Comparison of ENCODE assay signal across 1 cellular context in the genomic region with DNA sequence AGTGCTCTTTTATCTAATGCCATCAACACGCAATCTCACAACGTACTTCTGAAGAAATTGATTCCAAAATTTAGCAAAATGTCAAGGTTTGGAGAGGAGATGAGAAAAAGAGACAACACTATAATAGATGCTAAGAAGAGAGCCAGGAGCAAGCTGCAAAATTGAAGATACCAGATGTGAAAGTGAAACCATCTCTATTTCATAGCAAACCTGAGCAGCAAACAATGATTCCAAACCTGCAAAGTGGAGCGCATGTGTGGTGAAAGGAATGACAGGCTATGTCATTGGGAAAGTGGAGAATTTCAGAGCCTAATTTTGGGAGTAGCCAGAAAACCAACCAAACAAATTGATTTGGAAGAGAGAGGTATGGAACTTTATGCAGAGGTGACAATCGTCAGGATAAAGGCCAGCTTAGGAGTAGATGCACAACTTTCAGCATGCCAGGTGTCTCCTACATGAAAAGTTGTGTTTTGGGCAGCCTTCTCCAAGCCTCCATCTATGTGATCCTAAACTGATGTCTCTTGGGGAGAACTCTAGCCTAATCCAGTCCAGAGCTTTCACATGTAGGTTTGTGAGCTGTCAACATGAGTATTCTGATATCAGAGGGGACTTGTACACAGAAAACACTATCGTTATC.
TF ChIP-seq lines count a peak whose summit lies in the region.

No MANE protein-coding gene starts in this region.

TF ChIP-seq in HepG2, 621 proteins besides CTCF, POLR2A, EP300 and RAD21:
- TF ChIP-seq, protein P1, sequence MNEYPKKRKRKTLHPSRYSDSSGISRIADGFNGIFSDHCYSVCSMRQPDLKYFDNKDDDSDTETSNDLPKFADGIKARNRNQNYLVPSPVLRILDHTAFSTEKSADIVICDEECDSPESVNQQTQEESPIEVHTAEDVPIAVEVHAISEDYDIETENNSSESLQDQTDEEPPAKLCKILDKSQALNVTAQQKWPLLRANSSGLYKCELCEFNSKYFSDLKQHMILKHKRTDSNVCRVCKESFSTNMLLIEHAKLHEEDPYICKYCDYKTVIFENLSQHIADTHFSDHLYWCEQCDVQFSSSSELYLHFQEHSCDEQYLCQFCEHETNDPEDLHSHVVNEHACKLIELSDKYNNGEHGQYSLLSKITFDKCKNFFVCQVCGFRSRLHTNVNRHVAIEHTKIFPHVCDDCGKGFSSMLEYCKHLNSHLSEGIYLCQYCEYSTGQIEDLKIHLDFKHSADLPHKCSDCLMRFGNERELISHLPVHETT (CRISPR knock-in tag; conservative IDR thresholded peaks at IDR 0.05), result no peak
- TF ChIP-seq PLRG1 (conservative IDR thresholded peaks at IDR 0.05), result no peak
- TF ChIP-seq, protein P2, sequence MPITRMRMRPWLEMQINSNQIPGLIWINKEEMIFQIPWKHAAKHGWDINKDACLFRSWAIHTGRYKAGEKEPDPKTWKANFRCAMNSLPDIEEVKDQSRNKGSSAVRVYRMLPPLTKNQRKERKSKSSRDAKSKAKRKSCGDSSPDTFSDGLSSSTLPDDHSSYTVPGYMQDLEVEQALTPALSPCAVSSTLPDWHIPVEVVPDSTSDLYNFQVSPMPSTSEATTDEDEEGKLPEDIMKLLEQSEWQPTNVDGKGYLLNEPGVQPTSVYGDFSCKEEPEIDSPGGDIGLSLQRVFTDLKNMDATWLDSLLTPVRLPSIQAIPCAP (CRISPR knock-in tag; IDR thresholded peaks at IDR 0.05; ENCODE audit: low read depth), result no peak
- TF ChIP-seq, protein P3, sequence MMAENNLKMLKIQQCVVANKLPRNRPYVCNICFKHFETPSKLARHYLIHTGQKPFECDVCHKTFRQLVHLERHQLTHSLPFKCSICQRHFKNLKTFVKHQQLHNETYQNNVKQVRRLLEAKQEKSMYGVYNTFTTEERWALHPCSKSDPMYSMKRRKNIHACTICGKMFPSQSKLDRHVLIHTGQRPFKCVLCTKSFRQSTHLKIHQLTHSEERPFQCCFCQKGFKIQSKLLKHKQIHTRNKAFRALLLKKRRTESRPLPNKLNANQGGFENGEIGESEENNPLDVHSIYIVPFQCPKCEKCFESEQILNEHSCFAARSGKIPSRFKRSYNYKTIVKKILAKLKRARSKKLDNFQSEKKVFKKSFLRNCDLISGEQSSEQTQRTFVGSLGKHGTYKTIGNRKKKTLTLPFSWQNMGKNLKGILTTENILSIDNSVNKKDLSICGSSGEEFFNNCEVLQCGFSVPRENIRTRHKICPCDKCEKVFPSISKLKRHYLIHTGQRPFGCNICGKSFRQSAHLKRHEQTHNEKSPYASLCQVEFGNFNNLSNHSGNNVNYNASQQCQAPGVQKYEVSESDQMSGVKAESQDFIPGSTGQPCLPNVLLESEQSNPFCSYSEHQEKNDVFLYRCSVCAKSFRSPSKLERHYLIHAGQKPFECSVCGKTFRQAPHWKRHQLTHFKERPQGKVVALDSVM (CRISPR knock-in tag; IDR thresholded peaks at IDR 0.05), result no peak
- no peak for TF ChIP-seq SNAPC2 (CRISPR knock-in tag; IDR thresholded peaks at IDR 0.05)
- no peak for TF ChIP-seq ZFP36L2 (CRISPR knock-in tag; IDR thresholded peaks at IDR 0.05)
- TF ChIP-seq MEIS1 (CRISPR knock-in tag; IDR thresholded peaks at IDR 0.05; ENCODE audit: borderline replicate concordance), result no peak
- TF ChIP-seq, protein P4, sequence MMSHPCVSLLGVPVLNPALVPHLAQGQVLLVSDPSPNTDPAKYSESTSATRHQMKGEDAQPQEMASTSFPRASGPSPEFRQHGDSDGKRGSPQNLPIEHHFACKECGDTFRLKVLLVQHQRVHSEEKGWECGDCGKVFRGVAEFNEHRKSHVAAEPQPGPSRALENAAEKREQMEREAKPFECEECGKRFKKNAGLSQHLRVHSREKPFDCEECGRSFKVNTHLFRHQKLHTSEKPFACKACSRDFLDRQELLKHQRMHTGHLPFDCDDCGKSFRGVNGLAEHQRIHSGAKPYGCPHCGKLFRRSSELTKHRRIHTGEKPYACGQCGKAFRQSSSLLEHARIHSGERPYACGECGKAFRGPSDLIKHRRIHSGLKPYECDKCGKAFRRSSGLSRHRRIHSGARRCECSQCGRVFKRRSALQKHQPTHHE (CRISPR knock-in tag; IDR thresholded peaks at IDR 0.05; ENCODE audit: borderline replicate concordance), result no peak
